Comparison of ENCODE assay signal across 8 cellular contexts in the genomic region with DNA sequence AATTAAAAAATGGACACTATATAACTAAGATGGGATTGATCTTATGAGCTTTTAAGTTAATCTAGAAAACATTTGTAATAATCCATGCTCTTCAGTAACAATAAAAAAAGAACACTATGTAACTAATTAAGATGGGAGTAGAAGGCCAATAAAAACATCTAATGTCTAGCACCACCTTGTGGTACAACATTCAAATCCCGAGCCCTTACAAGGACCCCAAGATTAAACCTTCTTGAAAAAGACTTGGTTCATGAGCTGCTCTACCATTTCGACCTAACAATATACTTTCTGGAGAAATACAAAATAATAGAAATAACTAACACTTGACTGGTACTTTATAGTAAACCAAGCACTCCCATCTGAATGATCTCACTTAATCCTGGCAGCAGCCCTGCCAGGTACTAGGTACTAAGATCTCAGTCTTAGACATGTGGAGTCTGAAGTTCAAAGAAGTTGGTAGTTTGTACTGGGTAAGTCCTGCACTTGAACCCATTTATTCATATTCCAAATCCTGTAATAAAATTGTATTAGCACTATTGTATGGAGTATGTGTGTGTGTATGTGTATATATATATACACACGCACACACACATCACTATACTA. TPM values are rescaled to one million over a fixed set of nuclear protein-coding genes. Genes with fewer than 3 reads are reported as not detected.
DNase-seq lines count a peak whose midpoint lies in the region; ATAC-seq and TF ChIP-seq lines count a peak whose summit lies in the region.

No MANE protein-coding gene starts in this region.

- H3K4me1 Mint-ChIP-seq in GM23338 = no peaks in the 10 kb centered on the region

- DNase-seq in GM23338 (ENCODE audit: low spot score) (peak; percentile 80), NCI-H345 treated with DMSO at 0.1 percent for 48 hours (lab: John Stamatoyannopoulos, UW; ENCODE audit: unreplicated experiment) (peak; percentile 9), astrocyte of the cerebellum (ENCODE audit: low read depth) (peak; percentile 66), hepatic stellate cell (ENCODE audit: low spot score) (peak; percentile 24), smooth muscle cell of the brain vasculature (ENCODE audit: low read depth, low spot score) (peak; percentile 18), activated T-cell treated with anti-CD3 and anti-CD28 coated beads for 4 hours (no peak)
- DNase-seq in activated effector memory CD4-positive, alpha-beta T cell treated with Interleukin-2 at 50 U/mL for 16 hours = no peak

- H3K36me3 Mint-ChIP-seq in GM23338 (ENCODE audit: low read depth) = peaks cover 4% of the 10 kb centered on the region; the same call in 1 of the 3 replicates

- H3K79me2 ChIP-seq in DOHH2 (ENCODE audit: control insufficient read depth, low read length) = no peaks in the 10 kb centered on the region
- H3K79me2 ChIP-seq in GM23338 (replicated peaks; ENCODE audit: insufficient read depth) = no peaks in the 10 kb centered on the region

- H3K4me3 ChIP-seq in DOHH2 (ENCODE audit: low read length) = no peak overlapping the region
- no peak overlapping the region for H3K4me3 ChIP-seq in GM23338
- no peak overlapping the region for H3K4me3 ChIP-seq in astrocyte of the cerebellum (ENCODE audit: low read depth, low read length)

- in situ Hi-C loops in astrocyte of the cerebellum (cut with HindIII; ENCODE audit: low sequenced_read_pairs) = loop anchor here (5.0 kb wide), 1 partner anchor 153 kb away; no protein-coding TSS in a partner anchor

- no peaks in the 10 kb centered on the region for H3K9me3 ChIP-seq in DOHH2 (ENCODE audit: control insufficient read depth, insufficient read depth, low read length)

- no peaks in the 10 kb centered on the region for H3K9me3 Mint-ChIP-seq in GM23338

- peaks cover 13% of the 10 kb centered on the region for H3K4me1 ChIP-seq in DOHH2 (ENCODE audit: control insufficient read depth, low read length)
- H3K4me1 ChIP-seq in GM23338 (ENCODE audit: insufficient read depth) = no peaks in the 10 kb centered on the region

- H3F3A ChIP-seq in DOHH2 (ENCODE audit: control insufficient read depth, insufficient read depth) (peaks cover 6% of the 10 kb centered on the region; the same call in 1 of the 2 replicates), GM23338 (replicated peaks; ENCODE audit: low read depth) (no peaks in the 10 kb centered on the region)

- H3K36me3 ChIP-seq in DOHH2 (ENCODE audit: control insufficient read depth, low read length) (peaks cover 9% of the 10 kb centered on the region), GM23338 (ENCODE audit: insufficient read depth) (no peaks in the 10 kb centered on the region)

- peak; percentile 76 for ATAC-seq in GM23338

- no peak overlapping the region for H2AFZ ChIP-seq in GM23338

- H4K20me1 ChIP-seq in DOHH2 (ENCODE audit: control insufficient read depth, insufficient read depth, low read depth, low read length) (no peaks in the 10 kb centered on the region), GM23338 (replicated peaks; ENCODE audit: insufficient read depth) (no peaks in the 10 kb centered on the region)

- H3K27ac ChIP-seq in DOHH2 (ENCODE audit: low read depth, low read length) (no peak overlapping the region), GM23338 (ENCODE audit: low read depth) (no peak overlapping the region)

- no peak overlapping the region for H3K4me3 Mint-ChIP-seq in GM23338

- H3K4me2 ChIP-seq in DOHH2 (ENCODE audit: low read length) (no peak overlapping the region), GM23338 (no peak overlapping the region)

- H3K9me2 ChIP-seq in DOHH2 (replicated peaks; ENCODE audit: control insufficient read depth, low read length) (no peaks in the 10 kb centered on the region), GM23338 (ENCODE audit: insufficient read depth) (no peaks in the 10 kb centered on the region)

- TF ChIP-seq CTCF in DOHH2 (IDR thresholded peaks at IDR 0.05; ENCODE audit: low read depth, low read length, poor library complexity, severe bottlenecking) (peak; percentile 74), GM23338 (conservative IDR thresholded peaks at IDR 0.05; ENCODE audit: low read depth in 2 of 2) (peak; percentile 72 to 90), astrocyte of the cerebellum (IDR thresholded peaks at IDR 0.05; ENCODE audit: low read depth, low read length, missing control alignments) (peak; percentile 57)

- H3K27me3 Mint-ChIP-seq in GM23338 (ENCODE audit: insufficient read depth, low read depth, poor library complexity) = no peaks in the 10 kb centered on the region

- H3K27me3 ChIP-seq in DOHH2 (ENCODE audit: control insufficient read depth, low read length) (no peaks in the 10 kb centered on the region), GM23338 (ENCODE audit: insufficient read depth) (no peaks in the 10 kb centered on the region)

- H3K27ac Mint-ChIP-seq in GM23338 = no peak overlapping the region

TF ChIP-seq in GM23338, 12 proteins besides CTCF, POLR2A, EP300 and RAD21:
- TF ChIP-seq STAT1 (IDR thresholded peaks at IDR 0.05; ENCODE audit: unreplicated experiment) = no peak

RNA-seq across cellular contexts. Expression of gene METTL6, which starts 21.8 kb away (rescaled TPM):
- total RNA-seq in GM23338 (2014; rRNA removed; shearing (Covaris generic)) = 17.8 and 21.2 TPM in 2 replicates
- 11.6 and 15.1 TPM in 2 replicates for polyA plus RNA-seq in GM23338 (2016; fragmentation: Nextera tagmentation; extraction: Ambion mirVana)

RNA-seq across cellular contexts. Expression of gene EAF1, which starts 21.8 kb away (rescaled TPM):
- total RNA-seq in GM23338 (2014; rRNA removed; shearing (Covaris generic)) = 29.5 and 45.4 TPM in 2 replicates
- polyA plus RNA-seq in GM23338 (2016; fragmentation: Nextera tagmentation; extraction: Ambion mirVana) = 9.4 and 9.8 TPM in 2 replicates

Comparison
In these comparisons a context has a peak if more than half of its experiments do, and no peak if none do; other contexts are left out.
1. DNase-seq: peak in GM23338 (single experiment), NCI-H345 treated with DMSO at 0.1 percent for 48 hours (single experiment), astrocyte of the cerebellum (single experiment), hepatic stellate cell (single experiment) and smooth muscle cell of the brain vasculature (single experiment); none in activated effector memory CD4-positive, alpha-beta T cell treated with Interleukin-2 at 50 U/mL for 16 hours (single experiment) and activated T-cell treated with anti-CD3 and anti-CD28 coated beads for 4 hours (single experiment).
2. Peak in every context shown above with its lines, with median percentiles within 50 percentile points of each other: CTCF ChIP-seq.